Comparison of ENCODE assay signal across 8 cellular contexts in genomic region chr19:13055213-13056051, GRCh38. TPM values are rescaled to one million over a fixed set of nuclear protein-coding genes. Genes with fewer than 3 reads are reported as not detected.
DNase-seq lines count a peak whose midpoint lies in the region; ATAC-seq and TF ChIP-seq lines count a peak whose summit lies in the region.

No MANE protein-coding gene starts in this region.

- ATAC-seq in T-helper 17 cell (no peak), HG03045 (IDR thresholded peaks at IDR 0.05; ENCODE audit: unreplicated experiment) (no peak)
- no peak for ATAC-seq in activated naive CD4-positive, alpha-beta T cell treated with anti-CD3 and anti-CD28 coated beads, Interleukin-2, amount 50 U/mL, for 72 hours

- H3K27ac ChIP-seq in mammary epithelial cell (ENCODE audit: insufficient read depth, low read depth, low read length), result peak overlapping the region; percentile 87
- peak overlapping the region; percentile 86 for H3K27ac ChIP-seq in substantia nigra (ENCODE audit: low read depth, low read length, poor library complexity, severe bottlenecking)

- H3K27me3 Mint-ChIP-seq in T-helper 17 cell, result peaks cover 35% of the 10 kb centered on the region

- WGBS in mammary epithelial cell (ENCODE audit: low coverage, missing lambda C conversion rate), result 3% methylated on average over 8 of the region's 29 CpGs

- peak; percentile 2 for TF ChIP-seq CTCF in HFF-Myc (IDR thresholded peaks at IDR 0.05; ENCODE audit: low read depth, low read length, missing control alignments)
- TF ChIP-seq CTCF in mammary epithelial cell (conservative IDR thresholded peaks at IDR 0.05 in 1 of 2, IDR thresholded peaks at IDR 0.05 in 1 of 2; ENCODE audit: extremely low read depth in 1 of 2, insufficient read depth in 1 of 2, low read depth in 1 of 2, low read length in 2 of 2), result peak in 1 of 2 donors; percentile 9

- peaks cover 78% of the 10 kb centered on the region for H3K4me1 ChIP-seq in mammary epithelial cell (ENCODE audit: insufficient read depth, low read length)

- H3K79me2 ChIP-seq in mammary epithelial cell (ENCODE audit: insufficient read depth, low read length), result peaks cover 73% of the 10 kb centered on the region

- H3K9me3 Mint-ChIP-seq in activated naive CD4-positive, alpha-beta T cell treated with anti-CD3 and anti-CD28 coated beads, Interleukin-2, amount 50 U/mL, for 72 hours, result no peaks in the 10 kb centered on the region

- peak overlapping the region; percentile 32 for H3K4me3 ChIP-seq in HFF-Myc (replicated peaks; ENCODE audit: low read depth, low read length)
- H3K4me3 ChIP-seq in mammary epithelial cell (replicated peaks in 1 of 3; ENCODE audit: insufficient read depth in 1 of 3, low read depth in 2 of 3, low read length in 3 of 3), result peak overlapping the region in 1 of 3 experiments; percentile 12

- H3K27ac Mint-ChIP-seq in T-helper 17 cell, result no peak overlapping the region
- H3K27ac Mint-ChIP-seq in activated naive CD4-positive, alpha-beta T cell treated with anti-CD3 and anti-CD28 coated beads, Interleukin-2, amount 50 U/mL, for 72 hours, result no peak overlapping the region

- CTCF ChIA-PET in mammary epithelial cell (lab: Charles Lee; ENCODE audit: low non-redundant PET), result interaction anchor here (1.0 kb wide), 1 partner anchor 22 kb away, joined by 4 read pairs; no protein-coding TSS in a partner anchor

- peaks cover 6% of the 10 kb centered on the region for H3K4me1 Mint-ChIP-seq in T-helper 17 cell

- in situ Hi-C loops in mammary epithelial cell (cut with MboI; ENCODE audit: low sequenced_read_pairs in 2 of 2), result no loop called here

- dilution Hi-C loops in mammary epithelial cell (cut with HindIII; ENCODE audit: low sequenced_read_pairs), result no loop called here

- no peaks in the 10 kb centered on the region for H3K27me3 ChIP-seq in mammary epithelial cell (ENCODE audit: insufficient read depth, low read length)

- H3K4me2 ChIP-seq in mammary epithelial cell (ENCODE audit: insufficient read depth, low read depth, low read length), result peak overlapping the region; percentile 81

- H2AFZ ChIP-seq in mammary epithelial cell (ENCODE audit: low read depth, low read length), result no peak overlapping the region

- peak; percentile 75 for DNase-seq in HFF-Myc (ENCODE audit: extremely low read depth, low read depth)
- peak; percentile 51 for DNase-seq in mammary epithelial cell
- peak; percentile 72 for DNase-seq in kidney glomerular epithelial cell (lab: John Stamatoyannopoulos, UW)
- DNase-seq in substantia nigra (lab: John Stamatoyannopoulos, UW), result peak in 21 of 49 donors; percentile 29 to 94 (median 51)
- DNase-seq in T-helper 17 cell, result no peak
- no peak for DNase-seq in NCI-H128 (lab: John Stamatoyannopoulos, UW; ENCODE audit: unreplicated experiment)
- no peak for DNase-seq in activated naive CD4-positive, alpha-beta T cell treated with anti-CD3 and anti-CD28 coated beads, Interleukin-2, amount 50 U/mL, for 72 hours (ENCODE audit: low spot score in 2 of 2)

- peaks cover 2% of the 10 kb centered on the region for H3K36me3 Mint-ChIP-seq in T-helper 17 cell (ENCODE audit: low read depth)
- H3K36me3 Mint-ChIP-seq in activated naive CD4-positive, alpha-beta T cell treated with anti-CD3 and anti-CD28 coated beads, Interleukin-2, amount 50 U/mL, for 72 hours, result no peaks in the 10 kb centered on the region

- TSS peak; percentile 92 for BruUV-seq in mammary epithelial cell (replicated peaks; lab: Mats Ljungman, UMichigan)

- no peaks in the 10 kb centered on the region for H3K36me3 ChIP-seq in mammary epithelial cell (ENCODE audit: insufficient read depth, low read length)

- H3K9me3 ChIP-seq in mammary epithelial cell (replicated peaks; ENCODE audit: insufficient read depth, low read length), result no peaks in the 10 kb centered on the region
- H3K9me3 ChIP-seq in T-helper 17 cell (ENCODE audit: control insufficient read depth, low read length, poor library complexity, severe bottlenecking), result no peaks in the 10 kb centered on the region

- intact Hi-C loops in mammary epithelial cell (cut with micrococcal nuclease), result loop anchor here (5.0 kb wide), 1 partner anchor 33 kb away; no protein-coding TSS in a partner anchor

- no peaks in the 10 kb centered on the region for H4K20me1 ChIP-seq in mammary epithelial cell (ENCODE audit: insufficient read depth, low read length)

- H3K4me3 Mint-ChIP-seq in T-helper 17 cell, result no peak overlapping the region

- H3K9ac ChIP-seq in mammary epithelial cell (ENCODE audit: insufficient read depth, low read length), result peak overlapping the region; percentile 72

RNA-seq across cellular contexts. Expression of gene LYL1, which starts 47.2 kb away (rescaled TPM):
- not detected for total RNA-seq in mammary epithelial cell
- not detected for polyA plus RNA-seq in mammary epithelial cell
- not detected for polyA minus RNA-seq in mammary epithelial cell
- total RNA-seq in T-helper 17 cell, result 10 to 100 TPM in 1 of 2 donors, 1 to 10 TPM in 1; 6.9 to 17.9 TPM
- total RNA-seq in activated naive CD4-positive, alpha-beta T cell treated with anti-CD3 and anti-CD28 coated beads, Interleukin-2, amount 50 U/mL, for 72 hours, result 1 to 10 TPM in 1 of 2 donors, under 1 TPM in 1; 0.71 to 3.2 TPM

Comparison
In these comparisons a context has a peak if more than half of its experiments do, and no peak if none do; other contexts are left out.
1. DNase-seq: peak in HFF-Myc (single experiment), mammary epithelial cell (single experiment) and kidney glomerular epithelial cell (single experiment); none in T-helper 17 cell (0 of 3), NCI-H128 (single experiment) and activated naive CD4-positive, alpha-beta T cell treated with anti-CD3 and anti-CD28 coated beads, Interleukin-2, amount 50 U/mL, for 72 hours (0 of 2).